10 cellular contexts compared by ENCODE assay signal in the genomic region with DNA sequence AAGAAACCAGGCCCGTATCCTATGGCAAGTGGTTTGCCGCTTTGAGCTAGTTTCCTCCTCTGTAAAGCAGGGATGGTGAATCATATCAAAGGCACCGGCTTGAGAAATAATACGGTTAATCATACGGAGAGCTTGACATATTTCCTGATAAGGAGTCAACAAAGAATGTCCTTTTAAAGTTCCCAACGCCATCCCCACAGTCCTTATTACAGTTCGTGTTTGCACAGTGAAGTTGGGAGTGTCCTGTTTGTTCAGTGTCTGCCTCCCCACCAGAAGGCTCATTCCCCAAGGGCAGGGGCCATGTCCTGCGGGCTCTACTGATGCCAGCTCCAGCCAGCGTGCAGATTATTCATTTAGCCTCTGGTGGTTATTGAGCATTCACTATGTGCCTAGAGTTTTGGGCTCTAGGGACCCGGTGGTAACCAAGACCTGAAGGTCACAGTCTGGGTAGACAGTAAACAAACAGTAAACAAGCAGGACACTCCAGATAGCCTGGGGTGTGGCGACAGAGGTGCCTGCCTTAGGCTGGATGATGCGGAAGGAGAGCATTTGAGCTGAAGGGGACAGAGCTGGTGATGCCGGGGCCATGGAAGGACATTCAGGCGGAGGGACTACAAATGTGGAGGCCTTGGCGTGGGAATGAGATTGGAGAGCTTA. TPM values are rescaled to one million over a fixed set of nuclear protein-coding genes. Genes with fewer than 3 reads are reported as not detected.
DNase-seq lines count a peak whose midpoint lies in the region; ATAC-seq, FAIRE-seq and TF ChIP-seq lines count a peak whose summit lies in the region.
"Had no signal": no experiment of that assay in that cellular context is flagged by ENCODE, and none has a peak within 500 bp of the region (broad histone marks: within the 10 kb centered on the region; RNA-seq: fewer than 3 reads in every experiment).

No MANE protein-coding gene starts in this region.

- no peak for DNase-seq in left ventricle myocardium inferior
- DNase-seq in Right ventricle myocardium superior, result no peak
- peak in 6 of 7 donors; percentile 75 to 87 (median 82) for DNase-seq in adrenal gland
- DNase-seq in right lobe of liver, result peak in 1 of 3 donors; percentile 52
- DNase-seq in urothelium cell line (ENCODE audit: low spot score), result no peak
- DNase-seq in NOMO-1 (lab: John Stamatoyannopoulos, UW; ENCODE audit: unreplicated experiment in 2 of 2), result no peak
- DNase-seq: DND-41, testis had no signal

- TF ChIP-seq CTCF in left ventricle myocardium inferior (IDR thresholded peaks at IDR 0.05; ENCODE audit: borderline replicate concordance) (no peak), adrenal gland (IDR thresholded peaks at IDR 0.05) (no peak), right lobe of liver (IDR thresholded peaks at IDR 0.05) (no peak)

- WGBS in adrenal gland, 4 donors, result 33 to 45% (median 38%) methylated on average over 14 to 15 of the region's 15 CpGs
- 39% methylated on average over 12 of the region's 15 CpGs for WGBS in right lobe of liver (ENCODE audit: insufficient coverage, low coverage, low lambda C conversion rate, missing lambda C conversion rate)

- H3K4me1 ChIP-seq in left ventricle myocardium inferior (peaks cover 76% of the 10 kb centered on the region), adrenal gland (replicated peaks in 1 of 2) (peaks cover 55 to 64% of the 10 kb centered on the region in 2 donors), right lobe of liver (peaks cover 0 to 14% (median 0%) of the 10 kb centered on the region in 4 donors)

- ATAC-seq in Right ventricle myocardium superior (ENCODE audit: poor library complexity) (no peak), right lobe of liver (peak; percentile 33 to 75 (median 56)), GM19467 (IDR thresholded peaks at IDR 0.05; ENCODE audit: unreplicated experiment) (no peak), HG02884 (IDR thresholded peaks at IDR 0.05; ENCODE audit: unreplicated experiment) (no peak)

- H3K36me3 ChIP-seq in left ventricle myocardium inferior, result peaks cover 40% of the 10 kb centered on the region
- peaks cover 0 to 22% of the 10 kb centered on the region in 2 donors for H3K36me3 ChIP-seq in adrenal gland (replicated peaks in 1 of 2)
- H3K36me3 ChIP-seq in right lobe of liver, result peaks cover 0 to 5% (median 0%) of the 10 kb centered on the region in 4 donors

- TF ChIP-seq POLR2A in adrenal gland (IDR thresholded peaks at IDR 0.05) (peak in 1 of 2 donors; percentile 81), right lobe of liver (IDR thresholded peaks at IDR 0.05) (no peak)

- no peaks in the 10 kb centered on the region for H3K27me3 ChIP-seq in left ventricle myocardium inferior (ENCODE audit: low read depth)
- no peaks in the 10 kb centered on the region for H3K27me3 ChIP-seq in adrenal gland
- no peaks in the 10 kb centered on the region for H3K27me3 ChIP-seq in right lobe of liver
- H3K27me3 ChIP-seq: testis had no signal

- H3K9me3 ChIP-seq in left ventricle myocardium inferior (replicated peaks) (no peaks in the 10 kb centered on the region), adrenal gland (replicated peaks in 1 of 3) (no peaks in the 10 kb centered on the region), right lobe of liver (no peaks in the 10 kb centered on the region)
- H3K9me3 ChIP-seq: testis had no signal

- intact Hi-C loops in left ventricle myocardium inferior (cut with micrococcal nuclease), result no loop called here
- intact Hi-C loops in Right ventricle myocardium superior (cut with DNase I), result no loop called here
- intact Hi-C loops in adrenal gland (cut with DNase I), result no loop called here
- intact Hi-C loops in right lobe of liver (cut with DNase I), result no loop called here

- peak overlapping the region; percentile 76 for H3K27ac ChIP-seq in left ventricle myocardium inferior (replicated peaks)
- H3K27ac ChIP-seq in adrenal gland, result peak overlapping the region; percentile 65 to 81 (median 73)
- no peak overlapping the region for H3K27ac ChIP-seq in right lobe of liver

- H3K4me3 ChIP-seq in left ventricle myocardium inferior, result no peak overlapping the region
- H3K4me3 ChIP-seq in adrenal gland, result no peak overlapping the region
- H3K4me3 ChIP-seq in right lobe of liver, result no peak overlapping the region
- H3K4me3 ChIP-seq: testis had no signal

- no peak for FAIRE-seq in urothelium cell line (lab: Jason Lieb, UNC)

RNA-seq across cellular contexts. Expression of a gene that starts 6.3 kb away (rescaled TPM):
- total RNA-seq in left ventricle myocardium inferior (26.2 TPM), Right ventricle myocardium superior (25.5 TPM), adrenal gland (100 to 1,000 TPM in 1 of 8 donors, 10 to 100 TPM in 7; 42.4 to 101 (median 81.5) TPM), right lobe of liver (10 to 100 TPM; 10.4 to 34.8 (median 15.4) TPM)
- polyA plus RNA-seq in adrenal gland, result 100 to 1,000 TPM in 1 of 3 donors, 10 to 100 TPM in 2; 41.5 to 125 (median 74.9) TPM

RNA-seq across cellular contexts. Expression of a gene that starts 23.8 kb away (rescaled TPM):
- total RNA-seq in left ventricle myocardium inferior (52.8 TPM), Right ventricle myocardium superior (48.2 TPM), adrenal gland (10 to 100 TPM in 6 of 8 donors, 1 to 10 TPM in 2; 9.5 to 34.5 (median 15.8) TPM), right lobe of liver (1 to 10 TPM; 2.6 to 4.9 (median 3.6) TPM)
- polyA plus RNA-seq in adrenal gland, result 10 to 100 TPM in 2 of 3 donors, 1 to 10 TPM in 1; 4.4 to 13.2 (median 11.6) TPM

RNA-seq across cellular contexts. Expression of a gene that starts 35.1 kb away (rescaled TPM):
- 3.4 TPM for total RNA-seq in left ventricle myocardium inferior
- total RNA-seq in Right ventricle myocardium superior, result 5.6 TPM
- 1 to 10 TPM in 2 of 8 donors, under 1 TPM in 5, not detected in 1; 0.20 to 2.6 (median 0.87) TPM for total RNA-seq in adrenal gland
- 1 to 10 TPM in 1 of 3 donors, under 1 TPM in 1, not detected in 1; 0.88 to 1.7 TPM for polyA plus RNA-seq in adrenal gland
- 100 to 1,000 TPM; 285 to 486 (median 374) TPM for total RNA-seq in right lobe of liver

RNA-seq across cellular contexts. Expression of a gene that starts 42.4 kb away (rescaled TPM):
- total RNA-seq in left ventricle myocardium inferior, result 3.2 TPM
- 3.3 TPM for total RNA-seq in Right ventricle myocardium superior
- 1 to 10 TPM; 3.3 to 8.4 (median 6.8) TPM for total RNA-seq in adrenal gland
- 1 to 10 TPM in 1 of 3 donors, under 1 TPM in 2; 0.61 to 2.1 (median 0.97) TPM for polyA plus RNA-seq in adrenal gland
- total RNA-seq in right lobe of liver, result 1 to 10 TPM; 2.6 to 3.8 (median 3.2) TPM

Comparison
In these comparisons a context has a peak if more than half of its experiments do, and no peak if none do; other contexts are left out.
1. DNase-seq: peak in adrenal gland (6 of 7); none in left ventricle myocardium inferior (single experiment), Right ventricle myocardium superior (single experiment), urothelium cell line (single experiment) and NOMO-1 (0 of 2).
2. H3K27ac ChIP-seq: peak in left ventricle myocardium inferior (single experiment) and adrenal gland (5 of 5); none in right lobe of liver (0 of 3).
3. ATAC-seq: peak in right lobe of liver (4 of 4); none in Right ventricle myocardium superior (single experiment), GM19467 (single experiment) and HG02884 (single experiment).
4. RNA of a gene that starts 35.1 kb away (total RNA-seq): 285 to 486 TPM in right lobe of liver; 5.6 TPM in Right ventricle myocardium superior (single experiment), 3.4 TPM in left ventricle myocardium inferior (single experiment) and 0.20 to 2.6 TPM in adrenal gland; every median in the first group is over 10 times any median in the second.